Comparison of ENCODE assay signal across 35 cellular contexts in genomic region chr1:99936071-99936470, GRCh38.
"Had no signal": no experiment of that assay in that cellular context is flagged by ENCODE, and none has a peak within 500 bp of the region (broad histone marks: within the 10 kb centered on the region; RNA-seq: fewer than 3 reads in every experiment).

No MANE protein-coding gene starts in this region.

- H3K27me3 ChIP-seq: MG63 had no signal

- DNase-seq: Karpas-422, Kasumi-1, MG63, MM.1S, MV-4-11, NCI-H1048, NCI-H1092, NCI-H1092 treated with DMSO at 0.1 percent for 48 hours, NCI-H1105, NCI-H1105 treated with DMSO at 0.1 percent for 48 hours, NCI-H1417, NCI-H1417 treated with DMSO at 0.1 percent for 48 hours, NCI-H1436, NCI-H1436 treated with DMSO at 0.1 percent for 48 hours, NCI-H146, NCI-H1694, NCI-H1694 treated with DMSO at 0.1 percent for 48 hours, NCI-H187, NCI-H187 treated with DMSO at 0.1 percent for 48 hours, NCI-H1930, NCI-H2029, NCI-H2029 treated with DMSO at 0.1 percent for 48 hours, NCI-H2081, NCI-H2081 treated with DMSO at 0.1 percent for 48 hours, NCI-H2107, NCI-H2171, NCI-H2171 treated with DMSO at 0.1 percent for 48 hours, NCI-H2227 treated with DMSO at 0.1 percent for 48 hours, NCI-H226, NCI-H345, NCI-H446, NCI-H446 treated with DMSO at 0.1 percent for 48 hours, NCI-H510A, NCI-H510A treated with DMSO at 0.1 percent for 48 hours, NCI-H524 had no signal

- H3K36me3 ChIP-seq: MG63 had no signal

- H3K9me3 ChIP-seq: MG63 had no signal

- H3K4me3 ChIP-seq: MG63 had no signal
